22 cellular contexts compared by ENCODE assay signal in genomic region chr2:54608224-54608623, GRCh38.
A peak's percentile ranks its signal among the peaks of the same experiment; 100 is the strongest.
DNase-seq lines count a peak whose midpoint lies in the region; ATAC-seq and TF ChIP-seq lines count a peak whose summit lies in the region.
"Had no signal": no experiment of that assay in that cellular context is flagged by ENCODE, and none has a peak within 500 bp of the region (broad histone marks: within the 10 kb centered on the region; RNA-seq: fewer than 3 reads in every experiment).

No MANE protein-coding gene starts in this region.

- H3K4me1 ChIP-seq in left ventricle myocardium inferior = peaks cover 99% of the 10 kb centered on the region
- peaks cover 16 to 74% (median 46%) of the 10 kb centered on the region in 5 donors for H3K4me1 ChIP-seq in subcutaneous abdominal adipose tissue (ENCODE audit: control insufficient read depth in 5 of 5, insufficient read depth in 5 of 5, low read length in 5 of 5)
- H3K4me1 ChIP-seq: BE2C had no signal

- H3K36me3 ChIP-seq in left ventricle myocardium inferior (peaks cover 12% of the 10 kb centered on the region), subcutaneous abdominal adipose tissue (ENCODE audit: control insufficient read depth in 5 of 5, insufficient read depth in 5 of 5, low read length in 5 of 5) (peaks cover 0 to 12% (median 7%) of the 10 kb centered on the region in 5 donors)

- ATAC-seq in GM18519 (IDR thresholded peaks at IDR 0.05; ENCODE audit: low FRiP score, unreplicated experiment) = no peak
- ATAC-seq: GM23338, PC-3 had no signal

- H3K27ac Mint-ChIP-seq in IgD-negative memory B cell = peak overlapping the region in 2 of 3 donors; percentile 3 to 13
- H3K27ac Mint-ChIP-seq: GM23338 had no signal

- no peaks in the 10 kb centered on the region for H3K27me3 Mint-ChIP-seq in IgD-negative memory B cell

- H3K9me3 ChIP-seq in left ventricle myocardium inferior (replicated peaks) = no peaks in the 10 kb centered on the region
- no peaks in the 10 kb centered on the region for H3K9me3 ChIP-seq in subcutaneous abdominal adipose tissue (ENCODE audit: control insufficient read depth in 5 of 5, low read length in 5 of 5)
- H3K9me3 ChIP-seq: BE2C, MG63 had no signal

- H3K36me3 Mint-ChIP-seq in IgD-negative memory B cell = peaks cover 12% of the 10 kb centered on the region

- H3K27ac ChIP-seq in left ventricle myocardium inferior (replicated peaks) (peak overlapping the region; percentile 29), subcutaneous abdominal adipose tissue (ENCODE audit: low read depth, low read length) (peak overlapping the region; percentile 11)

- intact Hi-C loops in left ventricle myocardium inferior (cut with micrococcal nuclease) (no loop called here), cardiac septum (cut with DNase I) (no loop called here)

- no peak for TF ChIP-seq CTCF in left ventricle myocardium inferior (IDR thresholded peaks at IDR 0.05; ENCODE audit: borderline replicate concordance)

- DNase-seq in left ventricle myocardium inferior = no peak
- no peak for DNase-seq in cardiac septum (ENCODE audit: low spot score)
- peak; percentile 1 for DNase-seq in islet precursor cell
- DNase-seq in foreskin melanocyte = no peak
- no peak for DNase-seq in NK-92 treated with Interleukin-12 subunit alpha and Interleukin-12 subunit beta, amount 100 ng/mL, for 24 hours (lab: John Stamatoyannopoulos, UW)
- DNase-seq: BE2C, DND-41, HCEC 1CT, Kasumi-1, MG63, NCI-H1048, NCI-H1436, NCI-H1930, NCI-H226, NCI-H524 treated with DMSO at 0.1 percent for 48 hours, PC-3, RPMI8226, SHP77 treated with DMSO at 0.1 percent for 48 hours had no signal

- peaks cover 53 to 64% (median 62%) of the 10 kb centered on the region in 3 donors for H3K4me1 Mint-ChIP-seq in IgD-negative memory B cell

- H3K9ac ChIP-seq in subcutaneous abdominal adipose tissue (ENCODE audit: low read length in 5 of 5) = no peak overlapping the region

- H3K27me3 ChIP-seq in left ventricle myocardium inferior (ENCODE audit: low read depth) = no peaks in the 10 kb centered on the region
- H3K27me3 ChIP-seq in subcutaneous abdominal adipose tissue (ENCODE audit: control insufficient read depth in 5 of 5, insufficient read depth in 4 of 5, low read length in 5 of 5) = no peaks in the 10 kb centered on the region
- H3K27me3 ChIP-seq: BE2C, MG63 had no signal

- no peaks in the 10 kb centered on the region for H3K9me3 Mint-ChIP-seq in IgD-negative memory B cell
- H3K9me3 Mint-ChIP-seq: GM23338 had no signal

- no peak overlapping the region for H3K4me3 ChIP-seq in left ventricle myocardium inferior
- H3K4me3 ChIP-seq in subcutaneous abdominal adipose tissue (ENCODE audit: low read depth in 1 of 5, low read length in 5 of 5) = no peak overlapping the region
- H3K4me3 ChIP-seq: GM23338, MG63 had no signal

- H3K4me3 Mint-ChIP-seq in IgD-negative memory B cell = peak overlapping the region in 2 of 4 donors; percentile 3 to 59
- H3K4me3 Mint-ChIP-seq: GM23338 had no signal
